ENCODE assay signal across 16 cellular contexts in the genomic region with DNA sequence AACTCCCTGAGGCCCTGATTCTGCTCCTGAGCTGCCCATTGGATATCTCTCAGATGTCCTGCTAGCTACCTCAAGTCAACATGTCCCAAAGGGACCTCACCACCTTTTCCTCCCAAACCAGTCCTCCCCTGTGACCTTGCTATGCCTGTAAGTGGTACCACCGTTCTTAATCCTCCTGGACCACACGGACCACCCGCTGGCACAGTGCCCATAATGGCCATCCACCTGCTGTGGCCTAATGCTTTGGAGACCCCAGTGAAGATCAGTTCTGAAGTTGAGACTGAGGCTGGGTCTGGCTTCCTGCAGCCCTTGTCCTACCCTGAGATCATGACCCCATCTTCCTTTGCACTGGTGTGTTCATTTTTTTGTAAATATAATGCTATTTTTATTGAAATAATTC. TPM values are rescaled to one million over a fixed set of nuclear protein-coding genes. Genes with fewer than 3 reads are reported as not detected.
DNase-seq lines count a peak whose midpoint lies in the region; ATAC-seq, FAIRE-seq and TF ChIP-seq lines count a peak whose summit lies in the region.
"Had no signal": no experiment of that assay in that cellular context is flagged by ENCODE, and none has a peak within 500 bp of the region (broad histone marks: within the 10 kb centered on the region; RNA-seq: fewer than 3 reads in every experiment).

No MANE protein-coding gene starts in this region.

- POLR2A ChIA-PET in K562 (lab: Yijun Ruan, JAX) (interaction anchor here (0.6 kb wide), 1 partner anchor 313 kb away, joined by 3 read pairs; no protein-coding TSS in a partner anchor), GM10248 (lab: Yijun Ruan, JAX) (no interaction called here)

- no peak for TF ChIP-seq RAD21 in K562 (CRISPR knock-in tag; conservative IDR thresholded peaks at IDR 0.05 in 1 of 2, IDR thresholded peaks at IDR 0.05 in 1 of 2)

- no peak overlapping the region for H3K4me3 ChIP-seq in right atrium auricular region
- H3K4me3 ChIP-seq in K562 = no peak overlapping the region
- H3K4me3 ChIP-seq: HAP-1 had no signal

- peaks cover 13 to 29% of the 10 kb centered on the region in 2 donors for H3K4me1 Mint-ChIP-seq in immature natural killer cell
- H3K4me1 Mint-ChIP-seq: B cell had no signal

- H3K4me1 ChIP-seq in right atrium auricular region = no peaks in the 10 kb centered on the region
- no peaks in the 10 kb centered on the region; a peak in 1 of 5 replicates for H3K4me1 ChIP-seq in K562 (replicated peaks in 1 of 2; ENCODE audit: control insufficient read depth in 2 of 2, insufficient read depth in 2 of 2, low read length in 2 of 2)
- H3K4me1 ChIP-seq: HAP-1 had no signal

- H3K36me3 ChIP-seq in right atrium auricular region (no peaks in the 10 kb centered on the region), K562 (ENCODE audit: control insufficient read depth, insufficient read depth, low read length) (no peaks in the 10 kb centered on the region)
- H3K36me3 ChIP-seq: HAP-1 had no signal

- H3K9me3 ChIP-seq in right atrium auricular region = peaks cover 0 to 5% of the 10 kb centered on the region in 2 donors
- peaks cover 4% of the 10 kb centered on the region for H3K9me3 ChIP-seq in K562 (replicated peaks; ENCODE audit: control insufficient read depth, insufficient read depth, low read depth, low read length)

- peak overlapping the region in 4 of 5 donors; percentile 33 to 61 (median 42) for H3K4me3 Mint-ChIP-seq in immature natural killer cell
- H3K4me3 Mint-ChIP-seq: B cell; CD4-positive, alpha-beta T cell had no signal

- no TSS peak for BruUV-seq in K562 (replicated peaks; lab: Mats Ljungman, UMichigan)

- H3K27ac Mint-ChIP-seq in immature natural killer cell = peak overlapping the region in 1 of 6 donors; percentile 45
- H3K27ac Mint-ChIP-seq: B cell; CD4-positive, alpha-beta T cell had no signal

- no peak for FAIRE-seq in K562 (lab: Jason Lieb, UNC)
- FAIRE-seq: A204.1, GM12891 had no signal

- H3K27me3 Mint-ChIP-seq in immature natural killer cell (ENCODE audit: low read depth in 3 of 3) = peaks cover 7 to 15% (median 13%) of the 10 kb centered on the region in 3 donors

- no peak for TF ChIP-seq EP300 in K562 (IDR thresholded peaks at IDR 0.05; ENCODE audit: low read length)

- intact Hi-C loops in cardiac septum (cut with DNase I) = no loop called here
- intact Hi-C loops in K562 (cut with micrococcal nuclease) = no loop called here

- H3K27me3 ChIP-seq in right atrium auricular region = no peaks in the 10 kb centered on the region
- H3K27me3 ChIP-seq in K562 (ENCODE audit: control insufficient read depth in 2 of 2, insufficient read depth in 2 of 2, low read length in 2 of 2) = peaks cover 3 to 29% of the 10 kb centered on the region in 2 experiments; a peak in 3 of 5 replicates

- H3K79me2 ChIP-seq in K562 (ENCODE audit: control insufficient read depth, insufficient read depth, low read length) = no peaks in the 10 kb centered on the region

- TF ChIP-seq CTCF in right atrium auricular region (IDR thresholded peaks at IDR 0.05) (no peak), K562 (IDR thresholded peaks at IDR 0.05 in 2 of 3, conservative IDR thresholded peaks at IDR 0.05 in 1 of 3; ENCODE audit: insufficient read depth in 2 of 3, low read depth in 1 of 3, low read length in 3 of 3) (no peak), GM10248 (IDR thresholded peaks at IDR 0.05; ENCODE audit: control extremely low read depth, extremely low read depth, low read depth, missing control alignments) (no peak)

- no peak overlapping the region for H3K4me2 ChIP-seq in K562 (ENCODE audit: insufficient read depth, low read length)

- in situ Hi-C loops in K562 (cut with MboI) = loop anchor here (25.0 kb wide), 1 partner anchor 385 kb away; no protein-coding TSS in a partner anchor

- CTCF ChIA-PET in K562 (lab: Yijun Ruan, JAX; ENCODE audit: low intra/inter-chr PET ratio) (no interaction called here), GM10248 (lab: Yijun Ruan, JAX) (no interaction called here)

- TF ChIP-seq POLR2A in K562 (conservative IDR thresholded peaks at IDR 0.05) = no peak

- no peak overlapping the region for H3K9ac ChIP-seq in K562 (ENCODE audit: insufficient read depth in 1 of 2, low read depth in 2 of 2, low read length in 2 of 2)

- DNase-seq in right atrium auricular region (ENCODE audit: low spot score) = peak; percentile 47
- DNase-seq in cardiac septum (ENCODE audit: low spot score) = no peak
- DNase-seq in K562 (ENCODE audit: extremely low read depth in 1 of 4, low spot score in 3 of 4) = no peak
- no peak for DNase-seq in immature natural killer cell
- no peak for DNase-seq in GM10248 (ENCODE audit: extremely low spot score)
- no peak for DNase-seq in NCI-H2171 (lab: John Stamatoyannopoulos, UW)
- DNase-seq in iPS-NIHi7 (ENCODE audit: extremely low spot score) = no peak
- DNase-seq: C1 segment of cervical spinal cord; Calu3; CD4-positive, alpha-beta T cell; DMS79; GOT3 had no signal

- H3K9me1 ChIP-seq in K562 (ENCODE audit: control insufficient read depth, insufficient read depth, low read length) = no peaks in the 10 kb centered on the region

- WGBS in K562 (ENCODE audit: insufficient coverage, low coverage, missing lambda C conversion rate) = 0% methylated on average over 3 of the region's 3 CpGs

- no peak for ATAC-seq in K562

- no peak overlapping the region for H2AFZ ChIP-seq in K562 (ENCODE audit: low read depth, low read length)

- H3K9me3 Mint-ChIP-seq in immature natural killer cell = peaks cover 0 to 1% (median 0%) of the 10 kb centered on the region in 6 donors
- H3K9me3 Mint-ChIP-seq: CD4-positive, alpha-beta T cell had no signal

- H4K20me1 ChIP-seq in K562 (replicated peaks; ENCODE audit: control insufficient read depth, insufficient read depth, low read length) = no peaks in the 10 kb centered on the region

- no peaks in the 10 kb centered on the region for H3K36me3 Mint-ChIP-seq in immature natural killer cell

- no peak overlapping the region for H3K27ac ChIP-seq in right atrium auricular region
- no peak overlapping the region for H3K27ac ChIP-seq in K562 (ENCODE audit: extremely low read depth, low read depth, low read length)

TF ChIP-seq in K562, 482 proteins besides CTCF, POLR2A, EP300 and RAD21:
- TF ChIP-seq NFIC (IDR thresholded peaks at IDR 0.05) (peak; percentile 77), POLR3A (IDR thresholded peaks at IDR 0.05; ENCODE audit: borderline replicate concordance, extremely low read depth, insufficient read depth, insufficient read length) (no peak)

RNA-seq across cellular contexts. Expression of a gene that starts 15.0 kb away (rescaled TPM):
- total RNA-seq in right atrium auricular region = 10 to 100 TPM; 22.7 to 23.0 TPM
- 101 TPM for total RNA-seq in cardiac septum
- 103 and 328 TPM in 2 replicates for total RNA-seq in K562 (2011; cell fraction: chromatin; rRNA removed; ENCODE audit: low replicate concordance)
- total RNA-seq in K562 (2011; cell fraction: nucleolus; rRNA removed) = 46.2 and 74.2 TPM in 2 replicates
- total RNA-seq in K562 (2011; cell fraction: nucleoplasm; rRNA removed) = 129 and 198 TPM in 2 replicates
- total RNA-seq in K562 (2014; rRNA removed) = 23.6 and 25.0 TPM in 2 replicates
- 35.8 and 38.9 TPM in 2 replicates for total RNA-seq in K562 (2014; rRNA removed; fragmentation: Illumina TruSeq; extraction: Trizol)
- total RNA-seq in K562 (2015; rRNA removed; fragmentation: Illumina TruSeq; extraction: Trizol) = 40.0 and 41.0 TPM in 2 replicates
- total RNA-seq in K562 (2021) = 30.2 and 30.8 TPM in 2 replicates
- 30.6 and 31.5 TPM in 2 replicates for polyA plus RNA-seq in K562 (2011; rRNA removed)
- polyA plus RNA-seq in K562 (2011; cell fraction: cytosol; rRNA removed) = 7.6 and 12.9 TPM in 2 replicates
- 52.3 and 82.5 TPM in 2 replicates for polyA plus RNA-seq in K562 (2011; cell fraction: nucleus; rRNA removed)
- 11.9 and 21.8 TPM in 2 replicates for polyA plus RNA-seq in K562 (2012)
- 20.2 and 23.4 TPM in 2 replicates for polyA plus RNA-seq in K562 (2014; fragmentation: Illumina TruSeq; extraction: Trizol)
- 1 to 10 TPM; 7.2 to 9.4 TPM for polyA plus RNA-seq in K562 (2014; fragmentation: Nextera tagmentation; extraction: Ambion mirVana)
- 21.8 and 28.3 TPM in 2 replicates for polyA plus RNA-seq in K562 (2014; rRNA removed)
- polyA minus RNA-seq in K562 (2011; rRNA and poly(A)+ RNA removed) = 95.2 and 122 TPM in 2 replicates
- 20.7 and 21.6 TPM in 2 replicates for polyA minus RNA-seq in K562 (2011; cell fraction: cytosol; rRNA and poly(A)+ RNA removed)
- 103 and 159 TPM in 2 replicates for polyA minus RNA-seq in K562 (2011; cell fraction: nucleus; rRNA and poly(A)+ RNA removed)
- 10 to 100 TPM; 16.0 to 20.8 (median 16.7) TPM for polyA plus RNA-seq in immature natural killer cell
